In genomic region chr10:103476046-103476768, GRCh38 we compare ENCODE assay signal across 8 cellular contexts. TPM values are rescaled to one million over a fixed set of nuclear protein-coding genes. Genes with fewer than 3 reads are reported as not detected.
DNase-seq lines count a peak whose midpoint lies in the region; ATAC-seq, FAIRE-seq and TF ChIP-seq lines count a peak whose summit lies in the region.
"Had no signal": no experiment of that assay in that cellular context is flagged by ENCODE, and none has a peak within 500 bp of the region (broad histone marks: within the 10 kb centered on the region; RNA-seq: fewer than 3 reads in every experiment).

No MANE protein-coding gene starts in this region.

- peak; percentile 25 for TF ChIP-seq CTCF in VCaP (conservative IDR thresholded peaks at IDR 0.05)
- no peak for TF ChIP-seq CTCF in pancreas (IDR thresholded peaks at IDR 0.05)

- H3K36me3 ChIP-seq in pancreas: no peaks in the 10 kb centered on the region

- H3K4me1 Mint-ChIP-seq in memory B cell: peaks cover 13% of the 10 kb centered on the region

- no peak overlapping the region for H3K27ac Mint-ChIP-seq in memory B cell

- no peak overlapping the region for H3K4me3 Mint-ChIP-seq in memory B cell

- peak; percentile 78 for FAIRE-seq in GM12891 (lab: Jason Lieb, UNC)
- no peak for FAIRE-seq in pancreas (lab: Jason Lieb, UNC)

- H3K27ac ChIP-seq in VCaP (no peak overlapping the region), pancreas (no peak overlapping the region)

- no peaks in the 10 kb centered on the region for H3K36me3 Mint-ChIP-seq in memory B cell

- intact Hi-C loops in pancreas (cut with DNase I): loop anchor here in 2 of 3 donors (5.0 kb wide), 2 partner anchors 44 to 64 kb away; no protein-coding TSS in a partner anchor

- no peaks in the 10 kb centered on the region for H3K27me3 ChIP-seq in pancreas

- peaks cover 0 to 3% (median 0%) of the 10 kb centered on the region in 3 donors for H3K4me1 ChIP-seq in pancreas

- WGBS in pancreas, 2 donors: 71% methylated on average over 11 of the region's 11 CpGs

- ATAC-seq in HG02759 (IDR thresholded peaks at IDR 0.05; ENCODE audit: unreplicated experiment) (peak; percentile 44), memory B cell (ENCODE audit: low read depth) (peak; percentile 29), pancreas (no peak), GM18505 (IDR thresholded peaks at IDR 0.05; ENCODE audit: unreplicated experiment) (no peak)

- DNase-seq in GM12891 (ENCODE audit: insufficient read length, low spot score) (peak; percentile 55), memory B cell (ENCODE audit: low spot score in 2 of 2) (no peak), pancreas (no peak), occipital lobe (lab: John Stamatoyannopoulos, UW) (no peak)

- H3K9me3 Mint-ChIP-seq in memory B cell: peaks cover 2% of the 10 kb centered on the region

- no peak for TF ChIP-seq POLR2A in GM12891 (IDR thresholded peaks at IDR 0.05; ENCODE audit: low read depth, low read length)
- no peak for TF ChIP-seq POLR2A in GM18505 (IDR thresholded peaks at IDR 0.05; ENCODE audit: borderline replicate concordance, extremely low read depth, insufficient read depth, insufficient read length)

- H3K4me3 ChIP-seq in pancreas: no peak overlapping the region

- H3K9me3 ChIP-seq in pancreas: no peaks in the 10 kb centered on the region

- no peaks in the 10 kb centered on the region for H3K27me3 Mint-ChIP-seq in memory B cell

TF ChIP-seq in GM12891, 5 proteins besides CTCF, POLR2A, EP300 and RAD21:
- TF ChIP-seq PAX5 (IDR thresholded peaks at IDR 0.05; ENCODE audit: insufficient read depth, low read length, severe bottlenecking) (no peak), SPI1 (IDR thresholded peaks at IDR 0.05; ENCODE audit: low read depth, low read length) (peak; percentile 51)

RNA-seq across cellular contexts. Expression of gene CALHM3, which starts 2.8 kb away (rescaled TPM):
- polyA plus RNA-seq in GM12891 (2012; ENCODE audit: low read depth, missing spikeins): 0.17 TPM
- total RNA-seq in pancreas (under 1 TPM; 0.08 to 0.58 (median 0.17) TPM), occipital lobe (not detected)
- polyA plus RNA-seq in pancreas: 1 to 10 TPM in 1 of 2 donors, under 1 TPM in 1; 0.11 to 1.5 TPM
- total RNA-seq: myocyte had no signal

RNA-seq across cellular contexts. Expression of gene NEURL1, which starts 17.3 kb away (rescaled TPM):
- polyA plus RNA-seq in GM12891 (2012; ENCODE audit: low read depth, missing spikeins): 1.1 TPM
- total RNA-seq in pancreas (10 to 100 TPM; 11.0 to 19.2 (median 17.6) TPM), occipital lobe (25.1 TPM)
- polyA plus RNA-seq in pancreas: 10 to 100 TPM; 36.3 to 69.9 TPM

RNA-seq across cellular contexts. Expression of gene CALHM1, which starts 17.5 kb away (rescaled TPM):
- 0.32 TPM for polyA plus RNA-seq in GM12891 (2012; ENCODE audit: low read depth, missing spikeins)
- total RNA-seq in pancreas (under 1 TPM in 1 of 6 donors, not detected in 5; 0.16 TPM), occipital lobe (not detected)
- not detected for polyA plus RNA-seq in pancreas
- total RNA-seq: myocyte had no signal

RNA-seq across cellular contexts. Expression of gene CALHM2, which starts 24.0 kb away (rescaled TPM):
- polyA plus RNA-seq in GM12891 (2012; ENCODE audit: low read depth, missing spikeins): 5.1 TPM
- total RNA-seq in pancreas: 10 to 100 TPM in 1 of 6 donors, 1 to 10 TPM in 5; 1.1 to 14.0 (median 4.1) TPM
- 1 to 10 TPM; 7.0 to 7.7 TPM for polyA plus RNA-seq in pancreas
- total RNA-seq in occipital lobe: 3.1 TPM

Comparison
In these comparisons a context has a peak if more than half of its experiments do, and no peak if none do; other contexts are left out.
1. ATAC-seq: peak in HG02759 (single experiment) and memory B cell (single experiment); none in pancreas (0 of 4) and GM18505 (single experiment).